2 cellular contexts compared by ENCODE assay signal in genomic region chr2:105526000-105526925, GRCh38.
TF ChIP-seq lines count a peak whose summit lies in the region.

No MANE protein-coding gene starts in this region.

TF ChIP-seq in HepG2, 621 proteins besides CTCF, POLR2A, EP300 and RAD21 (continued from another document):
- TF ChIP-seq ZNF83 (CRISPR knock-in tag; IDR thresholded peaks at IDR 0.05; ENCODE audit: borderline replicate concordance) (no peak), KAT7 (CRISPR knock-in tag; IDR thresholded peaks at IDR 0.05; ENCODE audit: borderline replicate concordance) (no peak), HINFP (CRISPR knock-in tag; IDR thresholded peaks at IDR 0.05; ENCODE audit: low read depth) (no peak), MXD4 (CRISPR knock-in tag; IDR thresholded peaks at IDR 0.05) (no peak), NBN (conservative IDR thresholded peaks at IDR 0.05) (no peak), ZNF687 (CRISPR knock-in tag; IDR thresholded peaks at IDR 0.05) (0 out of 2 replicates have a peak, but pooled peaks have one; percentile 24), MYC (CRISPR knock-in tag; IDR thresholded peaks at IDR 0.05; ENCODE audit: borderline replicate concordance) (0 out of 2 replicates have a peak, but pooled peaks have one; percentile 36)
TF ChIP-seq in HepG2: peak in this region for 2.

TF ChIP-seq in K562, 482 proteins besides CTCF, POLR2A, EP300 and RAD21 (continued from another document):
- TF ChIP-seq ZBTB12 (CRISPR knock-in tag; IDR thresholded peaks at IDR 0.05) = no peak
